In genomic region chr7:66668112-66668511, GRCh38 we compare ENCODE assay signal across 18 cellular contexts. TPM values are rescaled to one million over a fixed set of nuclear protein-coding genes. Genes with fewer than 3 reads are reported as not detected.
DNase-seq lines count a peak whose midpoint lies in the region; ATAC-seq and TF ChIP-seq lines count a peak whose summit lies in the region.
"Had no signal": no experiment of that assay in that cellular context is flagged by ENCODE, and none has a peak within 500 bp of the region (broad histone marks: within the 10 kb centered on the region; RNA-seq: fewer than 3 reads in every experiment).

No MANE protein-coding gene starts in this region.

- no peaks in the 10 kb centered on the region for H3K27me3 ChIP-seq in Caco-2 (replicated peaks; ENCODE audit: control insufficient read depth, insufficient read depth, low read length)
- H3K27me3 ChIP-seq: BLaER1 had no signal

- H3K4me1 Mint-ChIP-seq in activated CD8-positive, alpha-beta T cell treated with anti-CD3 and anti-CD28 coated beads for 36 hours (ENCODE audit: low read depth), result peaks cover under 1% of the 10 kb centered on the region
- no peaks in the 10 kb centered on the region for H3K4me1 Mint-ChIP-seq in activated CD8-positive, alpha-beta T cell treated with anti-CD3 and anti-CD28 coated beads, Interleukin-2, amount 10 ng/mL, durations not matched to agents 7 days and 5 days (ENCODE audit: low read depth)
- H3K4me1 Mint-ChIP-seq in Caco-2 (ENCODE audit: low read depth, unreplicated experiment) (no peaks in the 10 kb centered on the region), brain (no peaks in the 10 kb centered on the region), neural crest cell (peaks cover 15% of the 10 kb centered on the region)

- H3K27ac Mint-ChIP-seq in activated CD8-positive, alpha-beta T cell treated with anti-CD3 and anti-CD28 coated beads for 36 hours, result peak overlapping the region; percentile 55
- H3K27ac Mint-ChIP-seq in activated CD8-positive, alpha-beta T cell treated with anti-CD3 and anti-CD28 coated beads, Interleukin-2, amount 10 ng/mL, durations not matched to agents 7 days and 5 days, result no peak overlapping the region
- H3K27ac Mint-ChIP-seq in Caco-2 (ENCODE audit: unreplicated experiment) (peak overlapping the region; percentile 29), brain (peak overlapping the region in 3 of 5 experiments; percentile 51 to 67 (median 60)), neural crest cell (ENCODE audit: unreplicated experiment) (peak overlapping the region; percentile 27)

- H3K4me3 Mint-ChIP-seq in activated CD8-positive, alpha-beta T cell treated with anti-CD3 and anti-CD28 coated beads for 36 hours, result no peak overlapping the region
- H3K4me3 Mint-ChIP-seq in activated CD8-positive, alpha-beta T cell treated with anti-CD3 and anti-CD28 coated beads, Interleukin-2, amount 10 ng/mL, durations not matched to agents 7 days and 5 days, result no peak overlapping the region
- no peak overlapping the region for H3K4me3 Mint-ChIP-seq in Caco-2 (ENCODE audit: unreplicated experiment)
- no peak overlapping the region for H3K4me3 Mint-ChIP-seq in brain
- H3K4me3 Mint-ChIP-seq in neural crest cell, result no peak overlapping the region

- POLR2A ChIA-PET in activated CD8-positive, alpha-beta T cell treated with anti-CD3 and anti-CD28 coated beads for 36 hours (lab: Charles Lee), result interaction anchor here (1.2 kb wide), 1 partner anchor 46 kb away, joined by 3 read pairs; no protein-coding TSS in a partner anchor
- POLR2A ChIA-PET in activated CD8-positive, alpha-beta T cell treated with anti-CD3 and anti-CD28 coated beads, Interleukin-2, amount 10 ng/mL, durations not matched to agents 7 days and 5 days (lab: Charles Lee), result interaction anchor here (0.6 kb wide), 1 partner anchor 13 kb away, joined by 3 read pairs; no protein-coding TSS in a partner anchor
- POLR2A ChIA-PET in Caco-2 (lab: Charles Lee), result no interaction called here

- TF ChIP-seq CTCF in activated CD8-positive, alpha-beta T cell treated with anti-CD3 and anti-CD28 coated beads for 36 hours (IDR thresholded peaks at IDR 0.05), result no peak
- TF ChIP-seq CTCF in Caco-2 (IDR thresholded peaks at IDR 0.05; ENCODE audit: insufficient read depth in 1 of 2, low read depth in 1 of 2, low read length in 1 of 2, severe bottlenecking in 1 of 2, unreplicated experiment in 1 of 2), result no peak
- TF ChIP-seq CTCF in brain (conservative IDR thresholded peaks at IDR 0.05), result no peak
- no peak for TF ChIP-seq CTCF in neural crest cell (conservative IDR thresholded peaks at IDR 0.05)

- H3K9me3 Mint-ChIP-seq in activated CD8-positive, alpha-beta T cell treated with anti-CD3 and anti-CD28 coated beads for 36 hours, result no peaks in the 10 kb centered on the region
- H3K9me3 Mint-ChIP-seq in activated CD8-positive, alpha-beta T cell treated with anti-CD3 and anti-CD28 coated beads, Interleukin-2, amount 10 ng/mL, durations not matched to agents 7 days and 5 days (ENCODE audit: insufficient read depth), result no peaks in the 10 kb centered on the region
- H3K9me3 Mint-ChIP-seq in Caco-2 (ENCODE audit: unreplicated experiment), result no peaks in the 10 kb centered on the region
- no peaks in the 10 kb centered on the region for H3K9me3 Mint-ChIP-seq in brain
- no peaks in the 10 kb centered on the region for H3K9me3 Mint-ChIP-seq in neural crest cell

- 0 out of 2 replicates have a peak, but pooled peaks cover 2% of the 10 kb centered on the region for H3K9me3 ChIP-seq in Caco-2

- DNase-seq in activated CD8-positive, alpha-beta T cell treated with anti-CD3 and anti-CD28 coated beads for 36 hours, result no peak
- no peak for DNase-seq in activated CD8-positive, alpha-beta T cell treated with anti-CD3 and anti-CD28 coated beads, Interleukin-2, amount 10 ng/mL, durations not matched to agents 7 days and 5 days
- no peak for DNase-seq in Caco-2
- DNase-seq in neural crest cell (ENCODE audit: low read depth, low spot score), result no peak
- DNase-seq in AG20443 (ENCODE audit: low spot score), result no peak
- no peak for DNase-seq in iPS-NIHi7 (ENCODE audit: extremely low spot score)
- DNase-seq: 8988T, DMS 273 treated with DMSO at 0.1 percent for 48 hours, GF-D8, GM23248, NCI-H1417 treated with DMSO at 0.1 percent for 48 hours, NCI-H1930, NCI-H69, RPMI8226 had no signal

- H3K4me3 ChIP-seq in Caco-2 (ENCODE audit: low read depth, low read length), result no peak overlapping the region
- H3K4me3 ChIP-seq: BLaER1, GM23248 had no signal

- H3K36me3 Mint-ChIP-seq in activated CD8-positive, alpha-beta T cell treated with anti-CD3 and anti-CD28 coated beads for 36 hours (ENCODE audit: low read depth), result peaks cover 2% of the 10 kb centered on the region
- no peaks in the 10 kb centered on the region for H3K36me3 Mint-ChIP-seq in activated CD8-positive, alpha-beta T cell treated with anti-CD3 and anti-CD28 coated beads, Interleukin-2, amount 10 ng/mL, durations not matched to agents 7 days and 5 days (ENCODE audit: low read depth)
- H3K36me3 Mint-ChIP-seq in Caco-2 (ENCODE audit: insufficient read depth, unreplicated experiment) (peaks cover 19% of the 10 kb centered on the region), brain (peaks cover 20% of the 10 kb centered on the region), neural crest cell (ENCODE audit: low read depth) (no peaks in the 10 kb centered on the region)

- ATAC-seq in activated CD8-positive, alpha-beta T cell treated with anti-CD3 and anti-CD28 coated beads for 36 hours, result no peak
- no peak for ATAC-seq in activated CD8-positive, alpha-beta T cell treated with anti-CD3 and anti-CD28 coated beads, Interleukin-2, amount 10 ng/mL, durations not matched to agents 7 days and 5 days
- ATAC-seq in activated CD4-positive, CD25-positive, alpha-beta regulatory T cell treated with anti-CD3 and anti-CD28 coated beads, Interleukin-2, amount 50 U/mL, for 24 hours, result no peak
- ATAC-seq: HCT116 had no signal

- intact Hi-C loops in activated CD8-positive, alpha-beta T cell treated with anti-CD3 and anti-CD28 coated beads for 36 hours (cut with micrococcal nuclease), result no loop called here
- intact Hi-C loops in Caco-2 (cut with micrococcal nuclease; ENCODE audit: unreplicated experiment), result no loop called here

- no TSS peak for BruUV-seq in Caco-2 (replicated peaks; lab: Mats Ljungman, UMichigan)

- peaks cover 2% of the 10 kb centered on the region for H3K36me3 ChIP-seq in Caco-2 (ENCODE audit: control insufficient read depth, insufficient read depth, low read length)

- no peaks in the 10 kb centered on the region for H3K27me3 Mint-ChIP-seq in activated CD8-positive, alpha-beta T cell treated with anti-CD3 and anti-CD28 coated beads for 36 hours
- H3K27me3 Mint-ChIP-seq in activated CD8-positive, alpha-beta T cell treated with anti-CD3 and anti-CD28 coated beads, Interleukin-2, amount 10 ng/mL, durations not matched to agents 7 days and 5 days (ENCODE audit: low read depth), result no peaks in the 10 kb centered on the region
- H3K27me3 Mint-ChIP-seq in Caco-2 (ENCODE audit: insufficient read depth, unreplicated experiment) (no peaks in the 10 kb centered on the region), brain (peaks cover 3% of the 10 kb centered on the region), neural crest cell (ENCODE audit: low read depth) (no peaks in the 10 kb centered on the region)

- no peaks in the 10 kb centered on the region for H3K4me1 ChIP-seq in Caco-2
- H3K4me1 ChIP-seq: BLaER1 had no signal

- CTCF ChIA-PET in activated CD8-positive, alpha-beta T cell treated with anti-CD3 and anti-CD28 coated beads for 36 hours (lab: Charles Lee), result no interaction called here
- CTCF ChIA-PET in activated CD8-positive, alpha-beta T cell treated with anti-CD3 and anti-CD28 coated beads, Interleukin-2, amount 10 ng/mL, durations not matched to agents 7 days and 5 days (lab: Charles Lee), result no interaction called here
- CTCF ChIA-PET in Caco-2 (lab: Charles Lee), result no interaction called here

RNA-seq across cellular contexts. Expression of gene KCTD7, which starts 39.4 kb away (rescaled TPM):
- total RNA-seq in activated CD8-positive, alpha-beta T cell treated with anti-CD3 and anti-CD28 coated beads for 36 hours, result 1 to 10 TPM; 4.8 to 5.4 TPM
- total RNA-seq in activated CD8-positive, alpha-beta T cell treated with anti-CD3 and anti-CD28 coated beads, Interleukin-2, amount 10 ng/mL, durations not matched to agents 7 days and 5 days, result 10 to 100 TPM; 31.1 to 32.6 TPM
- total RNA-seq in Caco-2 (2022) (17.0 and 17.3 TPM in 2 replicates), neural crest cell (16.8 and 20.2 TPM in 2 replicates)
- polyA plus RNA-seq in brain (ENCODE audit: insufficient read depth, low read depth, low replicate concordance), result 21.5 TPM
